Comparison of ENCODE assay signal across 30 cellular contexts in genomic region chr6:144103026-144103563, GRCh38. TPM values are rescaled to one million over a fixed set of nuclear protein-coding genes. Genes with fewer than 3 reads are reported as not detected.
"Had no signal": no experiment of that assay in that cellular context is flagged by ENCODE, and none has a peak within 500 bp of the region (broad histone marks: within the 10 kb centered on the region; RNA-seq: fewer than 3 reads in every experiment).

No MANE protein-coding gene starts in this region.

- H3K4me3 ChIP-seq: neural progenitor cell, ovary, psoas muscle, skin epidermis, smooth muscle cell, spleen, stomach, thoracic aorta, thyroid gland, tibial nerve, upper lobe of left lung, vagina had no signal

- H3K27me3 Mint-ChIP-seq: progenitor cell of endocrine pancreas; stimulated activated naive B cell treated with anti-CD40 and anti-IgM and Interleukin-4, amounts not matched to agents 10 μg/mL and 1 μg/mL and 100 μg/mL, for 72 hours; stimulated activated naive CD8-positive, alpha-beta T cell treated with anti-CD3 and anti-CD28 coated beads, Interleukin-15, Interleukin-2, amounts not matched to agents 100 ng/mL and 50 ng/mL, for 24 hours had no signal

- ATAC-seq: natural killer cell; psoas muscle; right cardiac atrium; sciatic nerve; stimulated activated naive B cell treated with anti-CD40 and anti-IgM and Interleukin-4, amounts not matched to agents 10 μg/mL and 1 μg/mL and 100 μg/mL, for 72 hours had no signal

- H3K4me3 Mint-ChIP-seq: natural killer cell; nephron; neural progenitor cell; stimulated activated naive B cell treated with anti-CD40 and anti-IgM and Interleukin-4, amounts not matched to agents 10 μg/mL and 1 μg/mL and 100 μg/mL, for 72 hours; stimulated activated naive CD8-positive, alpha-beta T cell treated with anti-CD3 and anti-CD28 coated beads, Interleukin-15, Interleukin-2, amounts not matched to agents 100 ng/mL and 50 ng/mL, for 24 hours had no signal

- H3K4me2 ChIP-seq: neural progenitor cell, smooth muscle cell had no signal

- H3K27ac Mint-ChIP-seq: natural killer cell; nephron; neural progenitor cell; progenitor cell of endocrine pancreas; stimulated activated naive B cell treated with anti-CD40 and anti-IgM and Interleukin-4, amounts not matched to agents 10 μg/mL and 1 μg/mL and 100 μg/mL, for 72 hours; stimulated activated naive CD8-positive, alpha-beta T cell treated with anti-CD3 and anti-CD28 coated beads, Interleukin-15, Interleukin-2, amounts not matched to agents 100 ng/mL and 50 ng/mL, for 24 hours had no signal

- H3K9me3 Mint-ChIP-seq: natural killer cell; nephron; neural progenitor cell; stimulated activated naive B cell treated with anti-CD40 and anti-IgM and Interleukin-4, amounts not matched to agents 10 μg/mL and 1 μg/mL and 100 μg/mL, for 72 hours; stimulated activated naive CD8-positive, alpha-beta T cell treated with anti-CD3 and anti-CD28 coated beads, Interleukin-15, Interleukin-2, amounts not matched to agents 100 ng/mL and 50 ng/mL, for 24 hours had no signal

- H3K9me3 ChIP-seq: ovary, psoas muscle, spleen, stomach, thoracic aorta, thyroid gland, tibial nerve, upper lobe of left lung, vagina had no signal

- FAIRE-seq: urothelium cell line had no signal

- H3K36me3 ChIP-seq: neural progenitor cell, ovary, spleen, stomach, thoracic aorta, thyroid gland, tibial nerve, upper lobe of left lung, vagina had no signal

- H2AFZ ChIP-seq: neural progenitor cell, parathyroid adenoma had no signal

- H3K79me2 ChIP-seq: parathyroid adenoma had no signal

- H3K4me1 ChIP-seq: neural progenitor cell, parathyroid adenoma, psoas muscle, stomach, vagina had no signal

- H3K27ac ChIP-seq: neural progenitor cell, ovary, parathyroid adenoma, psoas muscle, skin epidermis, spleen, stomach, thoracic aorta, thyroid gland, tibial nerve, upper lobe of left lung, vagina had no signal

- DNase-seq: natural killer cell; occipital lobe; ovary; psoas muscle; right cardiac atrium; spleen; stimulated activated CD4-positive, alpha-beta T cell treated with anti-CD3 and anti-CD28 coated beads, Interleukin-12 subunit alpha, Interleukin-12 subunit beta, amount 100 ng/mL, for 4 hours; stimulated activated CD4-positive, alpha-beta T cell treated with anti-CD3 and anti-CD28 coated beads, Interleukin-1b, Interleukin-23, amount 100 ng/mL, for 48 hours; stimulated activated CD4-positive, alpha-beta T cell treated with anti-CD3 and anti-CD28 coated beads, Interleukin-4, amount 100 ng/mL, for 1 hour; stimulated activated CD4-positive, alpha-beta T cell treated with anti-CD3 and anti-CD28 coated beads, Interleukin-4, amount 100 ng/mL, for 4 hours; stimulated activated CD8-positive, alpha-beta memory T cell treated with anti-CD3 and anti-CD28 coated beads, Interleukin-4, amount 100 ng/mL, for 48 hours; stimulated activated naive B cell treated with anti-CD40 and anti-IgM and Interleukin-4, amounts not matched to agents 10 μg/mL and 1 μg/mL and 100 μg/mL, for 72 hours; stimulated activated naive CD4-positive, alpha-beta T cell treated with Interleukin-2 at 50 U/mL for 16 hours; stomach; thyroid gland; trophoblast cell; upper lobe of left lung had no signal

- H3K9ac ChIP-seq: neural progenitor cell, parathyroid adenoma had no signal

- H3K4me1 Mint-ChIP-seq: neural progenitor cell had no signal

- H3K36me3 Mint-ChIP-seq: natural killer cell; neural progenitor cell; stimulated activated naive B cell treated with anti-CD40 and anti-IgM and Interleukin-4, amounts not matched to agents 10 μg/mL and 1 μg/mL and 100 μg/mL, for 72 hours had no signal

- H3K27me3 ChIP-seq: ovary, spleen, stomach, thyroid gland, tibial nerve, upper lobe of left lung, vagina had no signal

RNA-seq across cellular contexts. Expression of gene STX11, which starts 47.2 kb away (rescaled TPM):
- total RNA-seq: progenitor cell of endocrine pancreas had no signal
- polyA plus RNA-seq: neural cell had no signal
